Comparison of ENCODE assay signal across 8 cellular contexts in the genomic region with DNA sequence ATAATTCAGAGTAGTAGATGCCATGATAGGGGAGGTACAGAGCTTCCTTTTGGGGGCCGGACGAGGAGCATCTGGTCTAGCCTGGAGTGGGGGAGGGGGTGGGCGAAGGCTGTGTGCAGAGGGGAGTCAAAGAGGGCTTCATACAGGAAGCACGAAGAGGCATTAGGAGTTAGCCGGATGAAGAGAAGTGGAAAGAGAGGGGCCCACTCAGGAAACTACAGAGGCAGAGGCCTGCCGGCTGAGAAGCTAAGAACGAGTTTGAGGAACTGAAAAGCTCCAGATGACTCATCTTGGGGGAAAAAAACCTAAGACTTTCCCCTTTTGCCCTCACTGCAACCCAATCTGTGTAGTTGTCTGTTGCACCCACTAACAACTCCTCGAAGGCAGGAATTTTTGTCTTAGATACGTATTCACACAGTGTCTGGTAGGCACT. TPM values are rescaled to one million over a fixed set of nuclear protein-coding genes. Genes with fewer than 3 reads are reported as not detected.
A peak's percentile ranks its signal among the peaks of the same experiment; 100 is the strongest.
DNase-seq lines count a peak whose midpoint lies in the region; ATAC-seq and TF ChIP-seq lines count a peak whose summit lies in the region.

No MANE protein-coding gene starts in this region.

- TF ChIP-seq CTCF in liver (IDR thresholded peaks at IDR 0.05; ENCODE audit: low read depth, low read length, missing input control), result no peak

- peaks cover 0 to 4% (median 2%) of the 10 kb centered on the region in 4 donors for H3K36me3 ChIP-seq in liver (ENCODE audit: control insufficient read depth in 4 of 4, insufficient read depth in 3 of 4, low read depth in 1 of 4, low read length in 3 of 4)

- peak overlapping the region; percentile 65 to 83 (median 82) for H3K4me3 ChIP-seq in liver (ENCODE audit: low read depth in 1 of 3, low read length in 3 of 3)

- peak overlapping the region; percentile 99 for H3K27ac Mint-ChIP-seq in central memory CD8-positive, alpha-beta T cell (ENCODE audit: low read depth)

- 6% methylated on average over 9 of the region's 9 CpGs for WGBS in liver

- peak overlapping the region; percentile 97 for H3K4me3 Mint-ChIP-seq in central memory CD8-positive, alpha-beta T cell

- H3K27me3 ChIP-seq in liver (ENCODE audit: control insufficient read depth in 4 of 4, insufficient read depth in 4 of 4, low read length in 3 of 4), result no peaks in the 10 kb centered on the region

- TF ChIP-seq EP300 in Ishikawa (IDR thresholded peaks at IDR 0.05; ENCODE audit: borderline replicate concordance), result no peak

- H3K9me3 Mint-ChIP-seq in central memory CD8-positive, alpha-beta T cell, result no peaks in the 10 kb centered on the region

- H3K4me1 Mint-ChIP-seq in central memory CD8-positive, alpha-beta T cell, result peaks cover 52% of the 10 kb centered on the region

- peaks cover 34% of the 10 kb centered on the region for H3K36me3 Mint-ChIP-seq in central memory CD8-positive, alpha-beta T cell (ENCODE audit: insufficient read depth)

- no peaks in the 10 kb centered on the region for H3K27me3 Mint-ChIP-seq in central memory CD8-positive, alpha-beta T cell

- peak overlapping the region; percentile 67 to 69 for H3K9ac ChIP-seq in liver (ENCODE audit: low read depth in 1 of 2, low read length in 2 of 2)

- peak; percentile 56 for ATAC-seq in GM21528 (IDR thresholded peaks at IDR 0.05; ENCODE audit: low FRiP score, unreplicated experiment)
- peak; percentile 24 for ATAC-seq in central memory CD8-positive, alpha-beta T cell (replicated peaks; ENCODE audit: extremely low read depth, poor library complexity, severe bottlenecking)

- peaks cover 4 to 33% (median 20%) of the 10 kb centered on the region in 4 donors for H3K4me1 ChIP-seq in liver (ENCODE audit: control insufficient read depth in 4 of 4, insufficient read depth in 4 of 4, low read length in 3 of 4)

- peak; percentile 81 for DNase-seq in GDM1 (lab: John Stamatoyannopoulos, UW)
- peak; percentile 28 for DNase-seq in T1000 (lab: John Stamatoyannopoulos, UW)
- DNase-seq in central memory CD8-positive, alpha-beta T cell (ENCODE audit: low spot score in 2 of 2), result peak in 1 of 2 donors; percentile 45
- DNase-seq in stimulated activated CD4-positive, alpha-beta T cell treated with anti-CD3 and anti-CD28 coated beads, TNF-alpha, amount 100 ng/mL, for 4 hours (ENCODE audit: low read depth in 3 of 3), result peak; percentile 30 to 36 (median 36)
- DNase-seq in NCI-H187 (lab: John Stamatoyannopoulos, UW), result no peak

- peak overlapping the region; percentile 88 to 92 for H3K27ac ChIP-seq in liver (ENCODE audit: low read depth in 1 of 2, low read length in 2 of 2)

- TF ChIP-seq RAD21 in Ishikawa (IDR thresholded peaks at IDR 0.05; ENCODE audit: low read depth), result no peak
- no peak for TF ChIP-seq RAD21 in liver (IDR thresholded peaks at IDR 0.05)

- H3K9me3 ChIP-seq in liver (ENCODE audit: control insufficient read depth in 4 of 4, low read length in 3 of 4), result no peaks in the 10 kb centered on the region

TF ChIP-seq in Ishikawa, 13 proteins besides CTCF, POLR2A, EP300 and RAD21:
- no peak for TF ChIP-seq NFIC (IDR thresholded peaks at IDR 0.05)
- 0 out of 2 replicates have a peak, but pooled peaks have one; percentile 1 for TF ChIP-seq ZBTB7A (IDR thresholded peaks at IDR 0.05; ENCODE audit: low read depth)

TF ChIP-seq in liver, 16 proteins besides CTCF, POLR2A, EP300 and RAD21:
- TF ChIP-seq EGR1 (IDR thresholded peaks at IDR 0.05; ENCODE audit: low read depth in 2 of 2), result no peak
- peak; percentile 44 to 79 for TF ChIP-seq JUND (IDR thresholded peaks at IDR 0.05)

RNA-seq across cellular contexts. Expression of gene CNPY3, which starts 0.7 kb away (rescaled TPM):
- 10 to 100 TPM; 17.2 to 18.0 TPM for total RNA-seq in liver
- polyA plus RNA-seq in liver, result 10 to 100 TPM; 36.5 to 41.0 TPM

RNA-seq across cellular contexts. Expression of gene PTCRA, which starts 14.1 kb away (rescaled TPM):
- total RNA-seq in liver, result 1 to 10 TPM in 1 of 2 donors, not detected in 1; 1.1 TPM
- polyA plus RNA-seq in liver, result under 1 TPM in 1 of 2 donors, not detected in 1; 0.63 TPM

RNA-seq across cellular contexts. Expression of gene GNMT, which starts 30.6 kb away (rescaled TPM):
- total RNA-seq in liver, result 100 to 1,000 TPM in 1 of 2 donors, 10 to 100 TPM in 1; 10.5 to 140 TPM
- polyA plus RNA-seq in liver, result 100 to 1,000 TPM; 119 to 163 TPM

RNA-seq across cellular contexts. Expression of gene PEX6, which starts 49.0 kb away (rescaled TPM):
- total RNA-seq in liver, result 10 to 100 TPM; 15.1 to 20.7 TPM
- 10 to 100 TPM in 1 of 2 donors, 1 to 10 TPM in 1; 5.4 to 15.4 TPM for polyA plus RNA-seq in liver

RNA-seq across cellular contexts. Expression of gene RPL7L1, which starts 50.5 kb away (rescaled TPM):
- 10 to 100 TPM; 51.9 to 63.8 TPM for total RNA-seq in liver
- polyA plus RNA-seq in liver, result 10 to 100 TPM; 39.6 to 43.8 TPM

Comparison
In these comparisons a context has a peak if more than half of its experiments do, and no peak if none do; other contexts are left out.
1. DNase-seq: peak in GDM1 (single experiment), T1000 (single experiment) and stimulated activated CD4-positive, alpha-beta T cell treated with anti-CD3 and anti-CD28 coated beads, TNF-alpha, amount 100 ng/mL, for 4 hours (3 of 3); none in NCI-H187 (0 of 2).